Comparison of ENCODE assay signal across 24 cellular contexts in the genomic region with DNA sequence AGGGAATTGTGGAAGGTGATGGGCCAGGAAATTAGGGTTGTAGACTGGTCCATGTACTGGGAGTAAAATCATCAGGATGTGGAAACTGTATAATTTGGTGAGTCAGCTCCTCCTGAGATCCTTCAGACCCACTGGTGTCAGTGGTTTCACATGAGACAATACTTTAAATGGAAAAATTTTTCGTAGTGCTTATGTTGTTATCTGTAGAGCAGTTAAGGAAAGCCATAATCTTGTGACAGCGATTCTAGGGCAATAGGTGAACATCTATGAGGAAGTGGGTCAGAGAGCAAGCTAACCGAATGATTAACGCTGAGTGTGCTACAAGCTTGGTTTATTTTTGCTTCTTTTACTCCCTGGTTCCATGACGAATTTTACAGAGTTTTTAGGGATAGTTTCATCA.
"Had no signal": no experiment of that assay in that cellular context is flagged by ENCODE, and none has a peak within 500 bp of the region (broad histone marks: within the 10 kb centered on the region; RNA-seq: fewer than 3 reads in every experiment).

No MANE protein-coding gene starts in this region.

- H3K4me1 ChIP-seq: prostate gland, uterus had no signal

- H3K27me3 Mint-ChIP-seq: activated naive CD8-positive, alpha-beta T cell treated with anti-CD3 and anti-CD28 coated beads, Interleukin-2, amount 10 ng/mL, durations not matched to agents 7 days and 5 days; natural killer cell treated with Interleukin-12 subunit alpha and Interleukin-12 subunit beta and Interleukin-15 and Interleukin-18, amount 100 ng/mL, for 72 hours; stimulated activated naive B cell treated with anti-CD40 and anti-IgM and Interleukin-4, amounts not matched to agents 10 μg/mL and 1 μg/mL and 100 μg/mL, for 72 hours had no signal

- H3K27ac ChIP-seq: cardiac muscle cell, prostate gland, uterus, WERI-Rb-1 had no signal

- DNase-seq: activated CD4-positive, alpha-beta T cell treated with anti-CD3 and anti-CD28 coated beads for 1 hour; activated CD8-positive, alpha-beta memory T cell treated with anti-CD3 and anti-CD28 coated beads, Interleukin-2, amount 50 U/mL, for 48 hours; activated effector memory CD4-positive, alpha-beta T cell treated with Interleukin-2 at 50 U/mL for 16 hours; activated naive CD4-positive, alpha-beta T cell treated with anti-CD3 and anti-CD28 coated beads for 36 hours; activated naive CD8-positive, alpha-beta T cell treated with anti-CD3 and anti-CD28 coated beads, Interleukin-2, amount 10 ng/mL, durations not matched to agents 7 days and 5 days; activated T-cell treated with anti-CD3 and anti-CD28 coated beads, Interleukin-2, amount 50 U/mL, for 4 hours; amygdala; dermis blood vessel endothelial cell; effector CD8-positive, alpha-beta T cell; glutamatergic neuron; hippocampal formation; left ventricle myocardium superior; midbrain; stimulated activated CD4-positive, alpha-beta T cell treated with anti-CD3 and anti-CD28 coated beads, Interleukin-2, amount 100 ng/mL, for 48 hours; stimulated activated CD8-positive, alpha-beta memory T cell treated with anti-CD3 and anti-CD28 coated beads, Interleukin-4, amount 100 ng/mL, for 48 hours; stimulated activated naive B cell treated with anti-CD40 and anti-IgM and Interleukin-4, amounts not matched to agents 10 μg/mL and 1 μg/mL and 100 μg/mL, for 72 hours; T-helper 2 cell; trophoblast cell; uterus; WERI-Rb-1 had no signal

- H3K9me3 ChIP-seq: prostate gland, uterus had no signal

- H3K27me3 ChIP-seq: cardiac muscle cell, uterus had no signal

- H3K4me3 ChIP-seq: cardiac muscle cell, prostate gland, uterus had no signal

- H3K36me3 Mint-ChIP-seq: activated naive CD8-positive, alpha-beta T cell treated with anti-CD3 and anti-CD28 coated beads, Interleukin-2, amount 10 ng/mL, durations not matched to agents 7 days and 5 days; stimulated activated naive B cell treated with anti-CD40 and anti-IgM and Interleukin-4, amounts not matched to agents 10 μg/mL and 1 μg/mL and 100 μg/mL, for 72 hours had no signal

- H3K27ac Mint-ChIP-seq: activated naive CD4-positive, alpha-beta T cell treated with anti-CD3 and anti-CD28 coated beads for 36 hours; activated naive CD8-positive, alpha-beta T cell treated with anti-CD3 and anti-CD28 coated beads, Interleukin-2, amount 10 ng/mL, durations not matched to agents 7 days and 5 days; natural killer cell treated with Interleukin-12 subunit alpha and Interleukin-12 subunit beta and Interleukin-15 and Interleukin-18, amount 100 ng/mL, for 72 hours; stimulated activated naive B cell treated with anti-CD40 and anti-IgM and Interleukin-4, amounts not matched to agents 10 μg/mL and 1 μg/mL and 100 μg/mL, for 72 hours had no signal

- H3K36me3 ChIP-seq: cardiac muscle cell, prostate gland, uterus, WERI-Rb-1 had no signal

- H3K4me1 Mint-ChIP-seq: activated naive CD8-positive, alpha-beta T cell treated with anti-CD3 and anti-CD28 coated beads, Interleukin-2, amount 10 ng/mL, durations not matched to agents 7 days and 5 days; stimulated activated naive B cell treated with anti-CD40 and anti-IgM and Interleukin-4, amounts not matched to agents 10 μg/mL and 1 μg/mL and 100 μg/mL, for 72 hours had no signal

- FAIRE-seq: frontal cortex had no signal

- H3K4me3 Mint-ChIP-seq: activated naive CD4-positive, alpha-beta T cell treated with anti-CD3 and anti-CD28 coated beads for 36 hours; activated naive CD8-positive, alpha-beta T cell treated with anti-CD3 and anti-CD28 coated beads, Interleukin-2, amount 10 ng/mL, durations not matched to agents 7 days and 5 days; activated T-cell treated with anti-CD3 and anti-CD28 coated beads, Interleukin-2, amount 50 U/mL, for 4 hours; natural killer cell treated with Interleukin-12 subunit alpha and Interleukin-12 subunit beta and Interleukin-15 and Interleukin-18, amount 100 ng/mL, for 72 hours; stimulated activated naive B cell treated with anti-CD40 and anti-IgM and Interleukin-4, amounts not matched to agents 10 μg/mL and 1 μg/mL and 100 μg/mL, for 72 hours had no signal
